38 cellular contexts compared by ENCODE assay signal in genomic region chr1:62188111-62188510, GRCh38. TPM values are rescaled to one million over a fixed set of nuclear protein-coding genes. Genes with fewer than 3 reads are reported as not detected.
"Had no signal": no experiment of that assay in that cellular context is flagged by ENCODE, and none has a peak within 500 bp of the region (broad histone marks: within the 10 kb centered on the region; RNA-seq: fewer than 3 reads in every experiment).

No MANE protein-coding gene starts in this region.

- H3K4me1 Mint-ChIP-seq: activated B cell treated with CpG ODN at 0.5 μM for 24 hours; activated CD4-positive, alpha-beta T cell treated with anti-CD3 and anti-CD28 coated beads, Interleukin-2, amount 10 ng/mL, durations not matched to agents 24 days and 14 days; activated naive CD8-positive, alpha-beta T cell treated with anti-CD3 and anti-CD28 coated beads for 36 hours; activated T-helper 17 cell treated with anti-CD3 and anti-CD28 coated beads, Interleukin-2, amount 50 U/mL, for 72 hours; central memory CD8-positive, alpha-beta T cell had no signal

- H3K4me1 ChIP-seq: adrenal gland, breast epithelium had no signal

- DNase-seq: activated B cell treated with CpG ODN at 0.5 μM for 24 hours; activated CD4-positive, alpha-beta memory T cell treated with anti-CD3 and anti-CD28 coated beads for 36 hours; activated CD4-positive, alpha-beta T cell treated with anti-CD3 and anti-CD28 coated beads for 4 hours; activated CD4-positive, alpha-beta T cell treated with anti-CD3 and anti-CD28 coated beads, Interleukin-2, amount 10 ng/mL, durations not matched to agents 24 days and 14 days; activated CD4-positive, alpha-beta T cell treated with anti-CD3 and anti-CD28 coated beads, Interleukin-2, amount 50 U/mL, for 1 hour; activated CD4-positive, alpha-beta T cell treated with anti-CD3 and anti-CD28 coated beads, Interleukin-2, amount 50 U/mL, for 4 hours; activated CD4-positive, CD25-positive, alpha-beta regulatory T cell treated with anti-CD3 and anti-CD28 coated beads, Interleukin-2, amount 50 U/mL, for 72 hours; activated CD8-positive, alpha-beta T cell treated with anti-CD3 and anti-CD28 coated beads for 36 hours; activated effector memory CD4-positive, alpha-beta T cell treated with anti-CD3 and anti-CD28 coated beads, Interleukin-2, amount 50 U/mL, for 16 hours; activated gamma-delta T cell treated with Interleukin-2 at 50 U/mL for 16 hours; activated naive CD4-positive, alpha-beta T cell; activated naive CD4-positive, alpha-beta T cell treated with anti-CD3 and anti-CD28 coated beads for 36 hours; activated naive CD4-positive, alpha-beta T cell treated with anti-CD3 and anti-CD28 coated beads, Interleukin-2, amount 50 U/mL, for 16 hours; activated naive CD8-positive, alpha-beta T cell treated with anti-CD3 and anti-CD28 coated beads for 36 hours; activated T-cell treated with anti-CD3 and anti-CD28 coated beads for 4 hours; activated T-cell treated with anti-CD3 and anti-CD28 coated beads, Interleukin-2, amount 50 U/mL, for 1 hour; activated T-cell treated with anti-CD3 and anti-CD28 coated beads, Interleukin-2, amount 50 U/mL, for 4 hours; activated T-cell treated with anti-CD3 and anti-CD28 coated beads, Interleukin-2, amount 50 U/mL, for 72 hours; adrenal gland; amniotic stem cell; aorta; body of pancreas; brain microvascular endothelial cell; caudate nucleus; cerebellar nuclear complex; SW 1271; T-helper 1 cell; T-helper 2 cell; T-helper 9 cell had no signal

- ATAC-seq: activated CD8-positive, alpha-beta T cell treated with anti-CD3 and anti-CD28 coated beads for 36 hours; activated naive CD4-positive, alpha-beta T cell treated with anti-CD3 and anti-CD28 coated beads, Interleukin-2, amount 50 U/mL, for 72 hours; activated T-cell treated with anti-CD3 and anti-CD28 coated beads, Interleukin-2, amount 50 U/mL, for 4 hours; activated T-cell treated with anti-CD3 and anti-CD28 coated beads, Interleukin-2, amount 50 U/mL, for 72 hours; activated T-helper 17 cell treated with anti-CD3 and anti-CD28 coated beads, Interleukin-2, amount 50 U/mL, for 72 hours; body of pancreas had no signal

- H3K9me3 Mint-ChIP-seq: activated B cell treated with CpG ODN at 0.5 μM for 24 hours; activated CD4-positive, alpha-beta memory T cell treated with anti-CD3 and anti-CD28 coated beads for 36 hours; activated CD4-positive, alpha-beta T cell treated with anti-CD3 and anti-CD28 coated beads, Interleukin-2, amount 10 ng/mL, durations not matched to agents 24 days and 14 days; activated CD8-positive, alpha-beta T cell treated with anti-CD3 and anti-CD28 coated beads for 36 hours; activated naive CD4-positive, alpha-beta T cell treated with anti-CD3 and anti-CD28 coated beads for 36 hours; activated naive CD4-positive, alpha-beta T cell treated with anti-CD3 and anti-CD28 coated beads, Interleukin-2, amount 50 U/mL, for 72 hours; activated naive CD8-positive, alpha-beta T cell treated with anti-CD3 and anti-CD28 coated beads for 36 hours; activated T-cell treated with anti-CD3 and anti-CD28 coated beads, Interleukin-2, amount 50 U/mL, for 4 hours; activated T-cell treated with anti-CD3 and anti-CD28 coated beads, Interleukin-2, amount 50 U/mL, for 72 hours; activated T-helper 1 cell treated with anti-CD3 and anti-CD28 coated beads, Interleukin-12 subunit alpha, Interleukin-12 subunit beta, Interleukin-2, Interleukin-4 antibody, amounts not matched to agents 30 ng/mL and 10 ng/mL and 1 ng/mL, durations not matched to agents 14 hours and 24 hours and 36 hours; activated T-helper 17 cell treated with anti-CD3 and anti-CD28 coated beads, Interleukin-2, amount 50 U/mL, for 72 hours; central memory CD8-positive, alpha-beta T cell; T-helper 1 cell treated with Interleukin-12 subunit alpha and Interleukin-12 subunit beta and Interleukin-4 antibody, amounts not matched to agents 30 μg/mL and 1 μg/mL, for 36 hours; T-helper 2 cell treated with Interferon-gamma antibody and Interleukin-4, amounts not matched to agents 5 μg/mL and 100 μg/mL, for 36 hours had no signal

- H3K36me3 Mint-ChIP-seq: activated CD4-positive, alpha-beta memory T cell treated with anti-CD3 and anti-CD28 coated beads for 36 hours; activated naive CD4-positive, alpha-beta T cell treated with anti-CD3 and anti-CD28 coated beads, Interleukin-2, amount 50 U/mL, for 72 hours; activated naive CD8-positive, alpha-beta T cell treated with anti-CD3 and anti-CD28 coated beads for 36 hours had no signal

- H3K36me3 ChIP-seq: adrenal gland, brain microvascular endothelial cell, breast epithelium had no signal

- H3K27me3 Mint-ChIP-seq: activated CD4-positive, alpha-beta memory T cell treated with anti-CD3 and anti-CD28 coated beads for 36 hours; activated CD8-positive, alpha-beta T cell treated with anti-CD3 and anti-CD28 coated beads for 36 hours had no signal

- H3K27me3 ChIP-seq: adrenal gland, brain microvascular endothelial cell, breast epithelium had no signal

- H3K9me3 ChIP-seq: adrenal gland, body of pancreas, breast epithelium had no signal

- H3K4me3 ChIP-seq: adrenal gland, body of pancreas, breast epithelium had no signal

- H3K27ac Mint-ChIP-seq: activated B cell treated with CpG ODN at 0.5 μM for 24 hours; activated CD4-positive, alpha-beta memory T cell treated with anti-CD3 and anti-CD28 coated beads for 36 hours; activated CD4-positive, alpha-beta T cell treated with anti-CD3 and anti-CD28 coated beads, Interleukin-2, amount 10 ng/mL, durations not matched to agents 24 days and 14 days; activated CD8-positive, alpha-beta T cell treated with anti-CD3 and anti-CD28 coated beads for 36 hours; activated naive CD4-positive, alpha-beta T cell treated with anti-CD3 and anti-CD28 coated beads for 36 hours; activated naive CD4-positive, alpha-beta T cell treated with anti-CD3 and anti-CD28 coated beads, Interleukin-2, amount 50 U/mL, for 72 hours; activated naive CD8-positive, alpha-beta T cell treated with anti-CD3 and anti-CD28 coated beads for 36 hours; activated T-cell treated with anti-CD3 and anti-CD28 coated beads, Interleukin-2, amount 50 U/mL, for 72 hours; activated T-helper 1 cell treated with anti-CD3 and anti-CD28 coated beads, Interleukin-12 subunit alpha, Interleukin-12 subunit beta, Interleukin-2, Interleukin-4 antibody, amounts not matched to agents 30 ng/mL and 10 ng/mL and 1 ng/mL, durations not matched to agents 14 hours and 24 hours and 36 hours; activated T-helper 17 cell treated with anti-CD3 and anti-CD28 coated beads, Interleukin-2, amount 50 U/mL, for 72 hours; T-helper 1 cell treated with Interleukin-12 subunit alpha and Interleukin-12 subunit beta and Interleukin-4 antibody, amounts not matched to agents 30 μg/mL and 1 μg/mL, for 36 hours; T-helper 2 cell treated with Interferon-gamma antibody and Interleukin-4, amounts not matched to agents 5 μg/mL and 100 μg/mL, for 36 hours had no signal

- H3K27ac ChIP-seq: adrenal gland, body of pancreas, brain microvascular endothelial cell, breast epithelium, VCaP had no signal

- H3K4me3 Mint-ChIP-seq: activated B cell treated with CpG ODN at 0.5 μM for 24 hours; activated CD4-positive, alpha-beta memory T cell treated with anti-CD3 and anti-CD28 coated beads for 36 hours; activated CD4-positive, alpha-beta T cell treated with anti-CD3 and anti-CD28 coated beads, Interleukin-2, amount 10 ng/mL, durations not matched to agents 24 days and 14 days; activated CD8-positive, alpha-beta T cell treated with anti-CD3 and anti-CD28 coated beads for 36 hours; activated naive CD4-positive, alpha-beta T cell treated with anti-CD3 and anti-CD28 coated beads for 36 hours; activated naive CD8-positive, alpha-beta T cell treated with anti-CD3 and anti-CD28 coated beads for 36 hours; activated T-cell treated with anti-CD3 and anti-CD28 coated beads, Interleukin-2, amount 50 U/mL, for 4 hours; activated T-cell treated with anti-CD3 and anti-CD28 coated beads, Interleukin-2, amount 50 U/mL, for 72 hours; activated T-helper 1 cell treated with anti-CD3 and anti-CD28 coated beads, Interleukin-12 subunit alpha, Interleukin-12 subunit beta, Interleukin-2, Interleukin-4 antibody, amounts not matched to agents 30 ng/mL and 10 ng/mL and 1 ng/mL, durations not matched to agents 14 hours and 24 hours and 36 hours; activated T-helper 17 cell treated with anti-CD3 and anti-CD28 coated beads, Interleukin-2, amount 50 U/mL, for 72 hours; central memory CD8-positive, alpha-beta T cell; T-helper 1 cell treated with Interleukin-12 subunit alpha and Interleukin-12 subunit beta and Interleukin-4 antibody, amounts not matched to agents 30 μg/mL and 1 μg/mL, for 36 hours; T-helper 2 cell treated with Interferon-gamma antibody and Interleukin-4, amounts not matched to agents 5 μg/mL and 100 μg/mL, for 36 hours had no signal

RNA-seq across cellular contexts. Expression of gene L1TD1, which starts 6.5 kb away (rescaled TPM):
- total RNA-seq: activated CD4-positive, alpha-beta memory T cell treated with anti-CD3 and anti-CD28 coated beads for 36 hours; activated CD4-positive, alpha-beta T cell treated with anti-CD3 and anti-CD28 coated beads, Interleukin-2, amount 10 ng/mL, durations not matched to agents 24 days and 14 days; activated CD8-positive, alpha-beta memory T cell treated with anti-CD3 and anti-CD28 coated beads for 36 hours; activated CD8-positive, alpha-beta T cell treated with anti-CD3 and anti-CD28 coated beads for 36 hours; activated naive CD4-positive, alpha-beta T cell treated with anti-CD3 and anti-CD28 coated beads for 36 hours; activated T-cell treated with anti-CD3 and anti-CD28 coated beads, Interleukin-2, amount 50 U/mL, for 72 hours; activated T-helper 1 cell treated with anti-CD3 and anti-CD28 coated beads, Interleukin-12 subunit alpha, Interleukin-12 subunit beta, Interleukin-2, Interleukin-4 antibody, amounts not matched to agents 30 ng/mL and 10 ng/mL and 1 ng/mL, durations not matched to agents 14 hours and 24 hours and 36 hours; activated T-helper 17 cell treated with anti-CD3 and anti-CD28 coated beads, Interleukin-2, amount 50 U/mL, for 72 hours had no signal
